ENCODE assay signal across 1 cellular context in the genomic region with DNA sequence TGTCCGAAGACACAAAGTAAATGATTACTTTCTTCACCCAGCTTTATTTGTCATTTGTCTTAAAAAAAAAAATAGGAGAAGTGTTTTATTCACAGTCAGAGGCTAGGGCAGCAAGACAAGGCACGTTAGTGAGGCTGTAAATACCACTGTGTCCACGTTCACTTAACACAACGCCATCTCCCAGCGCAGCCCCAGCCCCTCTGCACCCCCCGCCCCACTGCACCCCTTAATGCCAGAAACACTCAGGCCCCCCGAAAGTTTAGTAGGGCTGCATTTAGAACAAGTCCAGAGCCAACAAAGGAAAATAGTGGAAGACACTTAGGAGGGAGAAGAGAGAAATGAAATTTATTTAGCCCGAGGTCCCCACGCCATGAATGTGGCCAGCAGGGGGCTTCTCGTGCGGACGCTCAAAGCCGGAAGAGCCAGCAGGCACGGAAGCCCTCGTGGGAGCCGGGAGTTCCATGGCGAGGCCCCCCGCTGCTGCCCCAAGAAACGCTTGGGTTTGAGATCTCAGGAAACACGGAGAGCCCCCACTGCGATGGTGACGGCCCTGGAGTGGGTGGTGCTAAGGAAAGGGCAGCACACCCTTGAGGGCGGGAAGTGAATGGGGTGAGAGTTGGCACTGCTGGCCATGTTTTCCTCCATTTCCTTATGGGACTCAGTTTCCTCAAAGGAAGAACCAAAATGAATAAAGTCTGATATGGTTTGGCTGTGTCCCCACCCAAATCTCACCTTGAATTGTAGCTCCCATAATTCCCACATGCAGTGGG.
A peak's percentile ranks its signal among the peaks of the same experiment; 100 is the strongest.
TF ChIP-seq lines count a peak whose summit lies in the region.

No MANE protein-coding gene starts in this region.

TF ChIP-seq in K562, 482 proteins besides CTCF, POLR2A, EP300 and RAD21 (continued from another document):
- TF ChIP-seq, protein P1, sequence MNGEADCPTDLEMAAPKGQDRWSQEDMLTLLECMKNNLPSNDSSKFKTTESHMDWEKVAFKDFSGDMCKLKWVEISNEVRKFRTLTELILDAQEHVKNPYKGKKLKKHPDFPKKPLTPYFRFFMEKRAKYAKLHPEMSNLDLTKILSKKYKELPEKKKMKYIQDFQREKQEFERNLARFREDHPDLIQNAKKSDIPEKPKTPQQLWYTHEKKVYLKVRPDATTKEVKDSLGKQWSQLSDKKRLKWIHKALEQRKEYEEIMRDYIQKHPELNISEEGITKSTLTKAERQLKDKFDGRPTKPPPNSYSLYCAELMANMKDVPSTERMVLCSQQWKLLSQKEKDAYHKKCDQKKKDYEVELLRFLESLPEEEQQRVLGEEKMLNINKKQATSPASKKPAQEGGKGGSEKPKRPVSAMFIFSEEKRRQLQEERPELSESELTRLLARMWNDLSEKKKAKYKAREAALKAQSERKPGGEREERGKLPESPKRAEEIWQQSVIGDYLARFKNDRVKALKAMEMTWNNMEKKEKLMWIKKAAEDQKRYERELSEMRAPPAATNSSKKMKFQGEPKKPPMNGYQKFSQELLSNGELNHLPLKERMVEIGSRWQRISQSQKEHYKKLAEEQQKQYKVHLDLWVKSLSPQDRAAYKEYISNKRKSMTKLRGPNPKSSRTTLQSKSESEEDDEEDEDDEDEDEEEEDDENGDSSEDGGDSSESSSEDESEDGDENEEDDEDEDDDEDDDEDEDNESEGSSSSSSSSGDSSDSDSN (IDR thresholded peaks at IDR 0.05; ENCODE audit: borderline replicate concordance in 1 of 2, low read depth in 2 of 2, low read length in 2 of 2), result no peak
- TF ChIP-seq, protein P2, sequence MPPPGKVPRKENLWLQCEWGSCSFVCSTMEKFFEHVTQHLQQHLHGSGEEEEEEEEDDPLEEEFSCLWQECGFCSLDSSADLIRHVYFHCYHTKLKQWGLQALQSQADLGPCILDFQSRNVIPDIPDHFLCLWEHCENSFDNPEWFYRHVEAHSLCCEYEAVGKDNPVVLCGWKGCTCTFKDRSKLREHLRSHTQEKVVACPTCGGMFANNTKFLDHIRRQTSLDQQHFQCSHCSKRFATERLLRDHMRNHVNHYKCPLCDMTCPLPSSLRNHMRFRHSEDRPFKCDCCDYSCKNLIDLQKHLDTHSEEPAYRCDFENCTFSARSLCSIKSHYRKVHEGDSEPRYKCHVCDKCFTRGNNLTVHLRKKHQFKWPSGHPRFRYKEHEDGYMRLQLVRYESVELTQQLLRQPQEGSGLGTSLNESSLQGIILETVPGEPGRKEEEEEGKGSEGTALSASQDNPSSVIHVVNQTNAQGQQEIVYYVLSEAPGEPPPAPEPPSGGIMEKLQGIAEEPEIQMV (tag; conservative IDR thresholded peaks at IDR 0.05; ENCODE audit: low read depth), result no peak
- TF ChIP-seq PCBP2 (IDR thresholded peaks at IDR 0.05; ENCODE audit: low read depth, low read length, poor library complexity, severe bottlenecking) (no peak), TAF7 (tag; IDR thresholded peaks at IDR 0.05) (0 out of 2 replicates have a peak, but pooled peaks have one; percentile 24), ZNF384 (IDR thresholded peaks at IDR 0.05; ENCODE audit: low read depth, low read length) (no peak), HOXB6 (CRISPR knock-in tag; IDR thresholded peaks at IDR 0.05; ENCODE audit: borderline replicate concordance) (no peak), BACH1 (tag; IDR thresholded peaks at IDR 0.05) (no peak), GTF2E2 (tag; IDR thresholded peaks at IDR 0.05) (no peak), NFE2L1 (tag; IDR thresholded peaks at IDR 0.05; ENCODE audit: borderline replicate concordance, low read depth) (no peak), ZNF785 (CRISPR knock-in tag; IDR thresholded peaks at IDR 0.05) (no peak), MTA2 (IDR thresholded peaks at IDR 0.05; ENCODE audit: low read depth) (no peak), ZKSCAN1 (IDR thresholded peaks at IDR 0.05; ENCODE audit: low read depth, low read length) (no peak), NR1H2 (CRISPR knock-in tag; IDR thresholded peaks at IDR 0.05) (no peak), STAT5B (CRISPR knock-in tag; IDR thresholded peaks at IDR 0.05) (no peak), SAFB (IDR thresholded peaks at IDR 0.05; ENCODE audit: borderline replicate concordance, low read depth, low read length) (no peak), ZNF583 (CRISPR knock-in tag; IDR thresholded peaks at IDR 0.05) (no peak; the same call in 1 of the 2 replicates), CCNT2 (IDR thresholded peaks at IDR 0.05; ENCODE audit: borderline replicate concordance, extremely low read depth, insufficient read length, low read depth, low read length) (no peak), RBM39 (optimal IDR thresholded peaks at IDR 0.05; ENCODE audit: low read depth, low read length) (no peak), MBD2 (IDR thresholded peaks at IDR 0.05; ENCODE audit: borderline replicate concordance, low read depth) (no peak), CHD4 (IDR thresholded peaks at IDR 0.05; ENCODE audit: insufficient read depth, insufficient replicate concordance, low read depth, low read length, poor library complexity, severe bottlenecking) (no peak), ZBTB7A (IDR thresholded peaks at IDR 0.05; ENCODE audit: borderline replicate concordance, control insufficient read depth, low read depth, low read length) (peak; percentile 39; the same call in 1 of the 2 replicates), FOXA1 (IDR thresholded peaks at IDR 0.05; ENCODE audit: borderline replicate concordance) (no peak), KAT7 (CRISPR knock-in tag; IDR thresholded peaks at IDR 0.05; ENCODE audit: borderline replicate concordance) (no peak), TARDBP (IDR thresholded peaks at IDR 0.05) (no peak), NCOA6 (IDR thresholded peaks at IDR 0.05) (no peak), SNRNP70 (optimal IDR thresholded peaks at IDR 0.05; ENCODE audit: low read depth, low read length) (no peak)
- TF ChIP-seq, protein P3, sequence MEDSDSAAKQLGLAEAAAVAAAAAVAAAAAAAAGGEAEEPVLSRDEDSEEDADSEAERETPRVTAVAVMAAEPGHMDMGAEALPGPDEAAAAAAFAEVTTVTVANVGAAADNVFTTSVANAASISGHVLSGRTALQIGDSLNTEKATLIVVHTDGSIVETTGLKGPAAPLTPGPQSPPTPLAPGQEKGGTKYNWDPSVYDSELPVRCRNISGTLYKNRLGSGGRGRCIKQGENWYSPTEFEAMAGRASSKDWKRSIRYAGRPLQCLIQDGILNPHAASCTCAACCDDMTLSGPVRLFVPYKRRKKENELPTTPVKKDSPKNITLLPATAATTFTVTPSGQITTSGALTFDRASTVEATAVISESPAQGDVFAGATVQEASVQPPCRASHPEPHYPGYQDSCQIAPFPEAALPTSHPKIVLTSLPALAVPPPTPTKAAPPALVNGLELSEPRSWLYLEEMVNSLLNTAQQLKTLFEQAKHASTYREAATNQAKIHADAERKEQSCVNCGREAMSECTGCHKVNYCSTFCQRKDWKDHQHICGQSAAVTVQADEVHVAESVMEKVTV (CRISPR knock-in tag; IDR thresholded peaks at IDR 0.05), result 0 out of 2 replicates have a peak, but pooled peaks have one; percentile 36
- TF ChIP-seq, protein P4, sequence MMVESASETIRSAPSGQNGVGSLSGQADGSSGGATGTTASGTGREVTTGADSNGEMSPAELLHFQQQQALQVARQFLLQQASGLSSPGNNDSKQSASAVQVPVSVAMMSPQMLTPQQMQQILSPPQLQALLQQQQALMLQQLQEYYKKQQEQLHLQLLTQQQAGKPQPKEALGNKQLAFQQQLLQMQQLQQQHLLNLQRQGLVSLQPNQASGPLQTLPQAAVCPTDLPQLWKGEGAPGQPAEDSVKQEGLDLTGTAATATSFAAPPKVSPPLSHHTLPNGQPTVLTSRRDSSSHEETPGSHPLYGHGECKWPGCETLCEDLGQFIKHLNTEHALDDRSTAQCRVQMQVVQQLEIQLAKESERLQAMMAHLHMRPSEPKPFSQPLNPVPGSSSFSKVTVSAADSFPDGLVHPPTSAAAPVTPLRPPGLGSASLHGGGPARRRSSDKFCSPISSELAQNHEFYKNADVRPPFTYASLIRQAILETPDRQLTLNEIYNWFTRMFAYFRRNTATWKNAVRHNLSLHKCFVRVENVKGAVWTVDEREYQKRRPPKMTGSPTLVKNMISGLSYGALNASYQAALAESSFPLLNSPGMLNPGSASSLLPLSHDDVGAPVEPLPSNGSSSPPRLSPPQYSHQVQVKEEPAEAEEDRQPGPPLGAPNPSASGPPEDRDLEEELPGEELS (CRISPR knock-in tag; IDR thresholded peaks at IDR 0.05; ENCODE audit: borderline replicate concordance), result no peak
- TF ChIP-seq, protein P5, sequence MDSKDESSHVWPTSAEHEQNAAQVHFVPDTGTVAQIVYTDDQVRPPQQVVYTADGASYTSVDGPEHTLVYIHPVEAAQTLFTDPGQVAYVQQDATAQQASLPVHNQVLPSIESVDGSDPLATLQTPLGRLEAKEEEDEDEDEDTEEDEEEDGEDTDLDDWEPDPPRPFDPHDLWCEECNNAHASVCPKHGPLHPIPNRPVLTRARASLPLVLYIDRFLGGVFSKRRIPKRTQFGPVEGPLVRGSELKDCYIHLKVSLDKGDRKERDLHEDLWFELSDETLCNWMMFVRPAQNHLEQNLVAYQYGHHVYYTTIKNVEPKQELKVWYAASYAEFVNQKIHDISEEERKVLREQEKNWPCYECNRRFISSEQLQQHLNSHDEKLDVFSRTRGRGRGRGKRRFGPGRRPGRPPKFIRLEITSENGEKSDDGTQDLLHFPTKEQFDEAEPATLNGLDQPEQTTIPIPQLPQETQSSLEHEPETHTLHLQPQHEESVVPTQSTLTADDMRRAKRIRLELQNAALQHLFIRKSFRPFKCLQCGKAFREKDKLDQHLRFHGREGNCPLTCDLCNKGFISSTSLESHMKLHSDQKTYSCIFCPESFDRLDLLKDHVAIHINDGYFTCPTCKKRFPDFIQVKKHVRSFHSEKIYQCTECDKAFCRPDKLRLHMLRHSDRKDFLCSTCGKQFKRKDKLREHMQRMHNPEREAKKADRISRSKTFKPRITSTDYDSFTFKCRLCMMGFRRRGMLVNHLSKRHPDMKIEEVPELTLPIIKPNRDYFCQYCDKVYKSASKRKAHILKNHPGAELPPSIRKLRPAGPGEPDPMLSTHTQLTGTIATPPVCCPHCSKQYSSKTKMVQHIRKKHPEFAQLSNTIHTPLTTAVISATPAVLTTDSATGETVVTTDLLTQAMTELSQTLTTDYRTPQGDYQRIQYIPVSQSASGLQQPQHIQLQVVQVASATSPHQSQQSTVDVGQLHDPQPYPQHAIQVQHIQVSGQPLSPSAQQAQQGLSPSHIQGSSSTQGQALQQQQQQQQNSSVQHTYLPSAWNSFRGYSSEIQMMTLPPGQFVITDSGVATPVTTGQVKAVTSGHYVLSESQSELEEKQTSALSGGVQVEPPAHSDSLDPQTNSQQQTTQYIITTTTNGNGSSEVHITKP (IDR thresholded peaks at IDR 0.05; ENCODE audit: partially characterized antibody), result no peak
TF ChIP-seq in K562: peak in this region for 53.
